In the genomic region with DNA sequence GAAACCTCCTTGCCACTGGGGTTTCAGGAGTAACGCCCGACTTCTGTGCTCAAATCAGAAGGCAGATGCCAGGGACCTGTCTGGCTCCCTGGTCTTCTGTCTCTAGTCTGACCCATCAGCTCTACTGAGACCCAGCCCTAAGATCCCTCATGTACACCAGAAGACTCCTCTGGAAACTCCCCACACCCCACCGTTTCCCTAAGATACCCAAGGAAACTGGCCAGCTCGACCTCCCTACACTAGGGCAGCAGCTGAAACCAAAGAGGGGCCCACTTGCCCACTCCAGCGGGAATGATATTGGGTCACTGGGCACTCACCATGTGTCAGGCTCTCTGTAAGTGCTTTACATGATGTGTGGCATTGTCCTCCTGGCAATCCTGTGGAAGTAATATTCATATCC, we compare ENCODE assay signal across 2 cellular contexts.
TF ChIP-seq lines count a peak whose summit lies in the region.

No MANE protein-coding gene starts in this region.

TF ChIP-seq in SK-N-SH, 30 proteins besides CTCF, POLR2A, EP300 and RAD21:
- TF ChIP-seq, protein P1, sequence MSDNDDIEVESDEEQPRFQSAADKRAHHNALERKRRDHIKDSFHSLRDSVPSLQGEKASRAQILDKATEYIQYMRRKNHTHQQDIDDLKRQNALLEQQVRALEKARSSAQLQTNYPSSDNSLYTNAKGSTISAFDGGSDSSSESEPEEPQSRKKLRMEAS (IDR thresholded peaks at IDR 0.05; ENCODE audit: low read depth) = no peak
- TF ChIP-seq TAF1 (IDR thresholded peaks at IDR 0.05; ENCODE audit: borderline replicate concordance, low read depth, low read length) = no peak
- no peak for TF ChIP-seq RCOR1 (IDR thresholded peaks at IDR 0.05; ENCODE audit: low read length)
- no peak for TF ChIP-seq NFIC (IDR thresholded peaks at IDR 0.05; ENCODE audit: borderline replicate concordance)
- no peak for TF ChIP-seq NRF1 (IDR thresholded peaks at IDR 0.05; ENCODE audit: low read depth, low read length)
- no peak for TF ChIP-seq RXRA (IDR thresholded peaks at IDR 0.05; ENCODE audit: borderline replicate concordance, low read depth)
- no peak for TF ChIP-seq ELF1 (IDR thresholded peaks at IDR 0.05)
- TF ChIP-seq TEAD4 (IDR thresholded peaks at IDR 0.05; ENCODE audit: borderline replicate concordance, insufficient read depth) = no peak
- TF ChIP-seq, protein P2, sequence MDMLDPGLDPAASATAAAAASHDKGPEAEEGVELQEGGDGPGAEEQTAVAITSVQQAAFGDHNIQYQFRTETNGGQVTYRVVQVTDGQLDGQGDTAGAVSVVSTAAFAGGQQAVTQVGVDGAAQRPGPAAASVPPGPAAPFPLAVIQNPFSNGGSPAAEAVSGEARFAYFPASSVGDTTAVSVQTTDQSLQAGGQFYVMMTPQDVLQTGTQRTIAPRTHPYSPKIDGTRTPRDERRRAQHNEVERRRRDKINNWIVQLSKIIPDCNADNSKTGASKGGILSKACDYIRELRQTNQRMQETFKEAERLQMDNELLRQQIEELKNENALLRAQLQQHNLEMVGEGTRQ (IDR thresholded peaks at IDR 0.05; ENCODE audit: borderline replicate concordance, low read depth, low read length) = no peak
- no peak for TF ChIP-seq SIN3A (IDR thresholded peaks at IDR 0.05; ENCODE audit: borderline replicate concordance, low read depth, low read length)
- no peak for TF ChIP-seq MXI1 (IDR thresholded peaks at IDR 0.05; ENCODE audit: low read depth, low read length)
- TF ChIP-seq, protein P3, sequence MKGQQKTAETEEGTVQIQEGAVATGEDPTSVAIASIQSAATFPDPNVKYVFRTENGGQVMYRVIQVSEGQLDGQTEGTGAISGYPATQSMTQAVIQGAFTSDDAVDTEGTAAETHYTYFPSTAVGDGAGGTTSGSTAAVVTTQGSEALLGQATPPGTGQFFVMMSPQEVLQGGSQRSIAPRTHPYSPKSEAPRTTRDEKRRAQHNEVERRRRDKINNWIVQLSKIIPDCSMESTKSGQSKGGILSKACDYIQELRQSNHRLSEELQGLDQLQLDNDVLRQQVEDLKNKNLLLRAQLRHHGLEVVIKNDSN (IDR thresholded peaks at IDR 0.05; ENCODE audit: borderline replicate concordance, low read depth) = no peak

TF ChIP-seq in SK-N-SH treated with all-trans-retinoic acid at 6 μM for 48 hours, 23 proteins besides CTCF, POLR2A, EP300 and RAD21:
- no peak for TF ChIP-seq ZFP3 (CRISPR knock-in tag; IDR thresholded peaks at IDR 0.05)
